ENCODE assay signal across 9 cellular contexts in the genomic region with DNA sequence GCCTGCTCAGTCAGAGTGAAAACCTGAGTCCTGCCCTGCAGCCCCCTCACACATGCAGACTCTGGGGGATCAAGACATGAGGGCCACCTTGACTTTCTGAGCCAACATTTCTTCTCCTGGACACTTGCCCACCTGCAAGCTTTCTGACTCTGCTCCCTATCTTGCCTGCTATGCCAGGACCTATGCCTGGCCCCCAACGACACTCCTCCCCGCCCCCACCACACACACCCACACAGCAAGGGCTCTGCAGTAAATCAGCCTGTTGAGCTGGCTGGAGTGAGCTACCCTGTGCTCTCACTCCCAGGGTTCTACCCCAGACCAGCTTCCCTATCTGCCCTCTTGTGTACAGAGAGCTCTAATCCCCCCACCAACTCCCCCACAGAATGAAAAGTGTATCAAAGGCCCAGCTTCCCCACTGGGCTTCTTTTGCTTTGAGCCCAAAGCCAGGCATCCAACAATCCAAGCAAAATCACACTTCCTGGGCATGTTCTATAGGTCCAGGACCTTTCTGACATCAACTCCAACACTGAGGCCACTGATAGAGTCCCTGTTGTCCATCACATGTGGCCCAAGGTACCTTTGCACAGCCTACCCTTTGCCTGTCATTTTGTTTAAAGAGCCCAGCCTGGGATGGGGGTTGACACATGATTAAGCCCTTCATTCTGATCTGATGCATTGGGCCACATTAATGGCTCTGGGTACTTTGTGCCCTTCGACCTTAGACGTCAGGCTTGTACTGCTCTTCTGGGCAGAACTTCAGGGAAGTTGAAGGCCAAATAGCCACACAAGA. TPM values are rescaled to one million over a fixed set of nuclear protein-coding genes. Genes with fewer than 3 reads are reported as not detected.
DNase-seq lines count a peak whose midpoint lies in the region; ATAC-seq, FAIRE-seq and TF ChIP-seq lines count a peak whose summit lies in the region.
"Had no signal": no experiment of that assay in that cellular context is flagged by ENCODE, and none has a peak within 500 bp of the region (broad histone marks: within the 10 kb centered on the region; RNA-seq: fewer than 3 reads in every experiment).

No MANE protein-coding gene starts in this region.

- FAIRE-seq in GM12892 (lab: Jason Lieb, UNC) = no peak

- H3K9ac ChIP-seq in stomach smooth muscle (ENCODE audit: low read length in 2 of 2) = peak overlapping the region; percentile 51 to 58

- intact Hi-C loops in body of pancreas (cut with DNase I) = no loop called here

- TF ChIP-seq POLR2A in body of pancreas (IDR thresholded peaks at IDR 0.05) (no peak), GM12892 (IDR thresholded peaks at IDR 0.05; ENCODE audit: low read depth, low read length) (no peak)

- ATAC-seq in body of pancreas (no peak), HG03521 (IDR thresholded peaks at IDR 0.05; ENCODE audit: unreplicated experiment) (no peak), GM21576 (IDR thresholded peaks at IDR 0.05; ENCODE audit: unreplicated experiment) (no peak)

- H3K36me3 ChIP-seq in body of pancreas (replicated peaks in 1 of 2; ENCODE audit: insufficient read depth in 1 of 2, low read depth in 2 of 2) (no peaks in the 10 kb centered on the region), mesodermal cell (ENCODE audit: control insufficient read depth, insufficient read depth, low read length) (peaks cover 36% of the 10 kb centered on the region), stomach smooth muscle (ENCODE audit: control insufficient read depth in 2 of 2, insufficient read depth in 2 of 2, low read length in 2 of 2) (peaks cover 39 to 72% of the 10 kb centered on the region in 2 donors)

- H3K4me3 ChIP-seq in body of pancreas (no peak overlapping the region), mesodermal cell (ENCODE audit: extremely low read depth, insufficient read depth, low read length, poor library complexity, severe bottlenecking) (no peak overlapping the region), stomach smooth muscle (ENCODE audit: low read length in 2 of 2) (peak overlapping the region in 1 of 2 donors; percentile 28)

- H3K27me3 ChIP-seq in body of pancreas (no peaks in the 10 kb centered on the region), stomach smooth muscle (ENCODE audit: control insufficient read depth in 1 of 2, insufficient read depth in 2 of 2, low read length in 2 of 2) (no peaks in the 10 kb centered on the region)

- H3K27ac ChIP-seq in body of pancreas (peak overlapping the region in 3 of 4 donors; percentile 56 to 75 (median 72)), mesodermal cell (ENCODE audit: low read depth, low read length, severe bottlenecking) (peak overlapping the region; percentile 95), stomach smooth muscle (ENCODE audit: low read length) (peak overlapping the region; percentile 100)

- H3K9me3 ChIP-seq in body of pancreas = no peaks in the 10 kb centered on the region
- H3K9me3 ChIP-seq in mesodermal cell (ENCODE audit: control insufficient read depth, low read length) = no peaks in the 10 kb centered on the region
- no peaks in the 10 kb centered on the region for H3K9me3 ChIP-seq in stomach smooth muscle (ENCODE audit: control insufficient read depth in 2 of 2, low read length in 2 of 2)

- TF ChIP-seq CTCF in body of pancreas (IDR thresholded peaks at IDR 0.05) = no peak

- DNase-seq in NCI-H226 = peak; percentile 46
- DNase-seq in body of pancreas = no peak
- DNase-seq in GM12892 (ENCODE audit: insufficient read length) = no peak
- no peak for DNase-seq in stimulated activated CD4-positive, alpha-beta T cell treated with anti-CD3 and anti-CD28 coated beads, Interleukin-4, amount 100 ng/mL, for 4 hours
- DNase-seq: NCI-H187 had no signal

- H3K4me1 ChIP-seq in body of pancreas (peaks cover 26% of the 10 kb centered on the region), mesodermal cell (ENCODE audit: control insufficient read depth, insufficient read depth, low read length, poor library complexity, severe bottlenecking) (peaks cover 47% of the 10 kb centered on the region), stomach smooth muscle (ENCODE audit: control insufficient read depth, insufficient read depth, low read length) (peaks cover 93% of the 10 kb centered on the region)

- WGBS in body of pancreas, 2 donors = 66 to 70% methylated on average over 4 of the region's 4 CpGs
- WGBS in mesodermal cell (ENCODE audit: insufficient coverage in 2 of 2), 2 experiments = 85 to 91% methylated on average over 2 to 3 of the region's 4 CpGs

RNA-seq across cellular contexts. Expression of a gene that starts 7.2 kb away (rescaled TPM):
- 1 to 10 TPM; 4.2 to 4.3 TPM for total RNA-seq in body of pancreas
- polyA plus RNA-seq in mesodermal cell (2013, experiment 1 of 2) = 41.5 TPM
- polyA plus RNA-seq in mesodermal cell (2013, experiment 2 of 2) = 33.3 TPM
- polyA plus RNA-seq in GM12892 (2012; ENCODE audit: missing spikeins) = 2.9 TPM

RNA-seq across cellular contexts. Expression of a gene that starts 29.5 kb away (rescaled TPM):
- not detected for total RNA-seq in body of pancreas
- 0.77 TPM for polyA plus RNA-seq in mesodermal cell (2013, experiment 1 of 2)
- polyA plus RNA-seq in mesodermal cell (2013, experiment 2 of 2) = 0.81 TPM
- polyA plus RNA-seq in GM12892 (2012; ENCODE audit: missing spikeins) = not detected

RNA-seq across cellular contexts. Expression of a gene that starts 37.1 kb away (rescaled TPM):
- total RNA-seq in body of pancreas = 10 to 100 TPM; 32.3 to 57.9 TPM
- 59.9 TPM for polyA plus RNA-seq in mesodermal cell (2013, experiment 1 of 2)
- polyA plus RNA-seq in mesodermal cell (2013, experiment 2 of 2) = 58.1 TPM
- 18.9 TPM for polyA plus RNA-seq in GM12892 (2012; ENCODE audit: missing spikeins)
